In the genomic region with DNA sequence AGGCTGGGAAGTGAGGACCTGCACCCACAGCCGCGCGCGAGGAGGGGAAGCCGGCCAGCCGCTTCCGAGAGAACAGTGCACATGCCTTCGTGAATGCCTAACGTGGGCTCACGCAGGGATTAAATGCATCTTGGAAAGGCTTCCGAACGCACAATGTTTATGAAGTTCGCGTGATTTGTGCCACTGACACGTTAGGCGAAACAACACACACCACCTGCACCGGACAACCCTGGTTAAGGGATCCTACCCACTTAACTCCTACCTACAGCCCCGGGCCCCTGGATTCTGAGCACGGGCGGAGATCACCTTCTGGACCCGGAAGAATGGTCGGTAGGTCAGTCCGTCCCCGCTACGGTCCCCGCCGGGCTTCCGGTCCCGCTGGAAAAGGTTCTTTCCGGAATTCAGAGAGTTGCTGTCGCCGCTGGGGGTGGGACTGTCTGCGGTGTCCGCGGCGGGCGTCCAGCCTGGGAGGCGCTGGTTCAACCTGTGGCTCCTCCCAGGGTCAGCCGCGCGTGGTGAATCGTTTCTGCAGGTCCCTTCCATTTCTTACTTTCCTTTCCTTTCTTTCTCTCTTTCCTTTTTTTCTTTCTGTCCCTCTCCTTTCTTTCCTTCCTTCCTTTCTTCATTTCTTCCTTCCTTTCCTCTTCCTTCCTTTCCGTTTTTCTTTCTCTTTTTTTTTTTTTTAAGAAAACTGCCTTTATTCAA, we compare ENCODE assay signal across 1 cellular context.
TF ChIP-seq lines count a peak whose summit lies in the region.

A gene with protein sequence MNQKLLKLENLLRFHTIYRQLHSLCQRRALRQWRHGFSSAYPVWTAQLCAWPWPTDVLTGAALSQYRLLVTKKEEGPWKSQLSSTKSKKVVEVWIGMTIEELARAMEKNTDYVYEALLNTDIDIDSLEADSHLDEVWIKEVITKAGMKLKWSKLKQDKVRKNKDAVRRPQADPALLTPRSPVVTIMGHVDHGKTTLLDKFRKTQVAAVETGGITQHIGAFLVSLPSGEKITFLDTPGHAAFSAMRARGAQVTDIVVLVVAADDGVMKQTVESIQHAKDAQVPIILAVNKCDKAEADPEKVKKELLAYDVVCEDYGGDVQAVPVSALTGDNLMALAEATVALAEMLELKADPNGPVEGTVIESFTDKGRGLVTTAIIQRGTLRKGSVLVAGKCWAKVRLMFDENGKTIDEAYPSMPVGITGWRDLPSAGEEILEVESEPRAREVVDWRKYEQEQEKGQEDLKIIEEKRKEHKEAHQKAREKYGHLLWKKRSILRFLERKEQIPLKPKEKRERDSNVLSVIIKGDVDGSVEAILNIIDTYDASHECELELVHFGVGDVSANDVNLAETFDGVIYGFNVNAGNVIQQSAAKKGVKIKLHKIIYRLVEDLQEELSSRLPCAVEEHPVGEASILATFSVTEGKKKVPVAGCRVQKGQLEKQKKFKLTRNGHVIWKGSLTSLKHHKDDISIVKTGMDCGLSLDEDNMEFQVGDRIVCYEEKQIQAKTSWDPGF (minus strand): TSS at position 325 of the 705 bp plus-strand sequence. CDS start 5,373 bp downstream, outside the sequence.

TF ChIP-seq in HepG2, 621 proteins besides CTCF, POLR2A, EP300 and RAD21 (continued from another document and continues in another):
- TF ChIP-seq SIX1 (CRISPR knock-in tag; IDR thresholded peaks at IDR 0.05; ENCODE audit: borderline replicate concordance) (peak; percentile 81; the same call in 1 of the 2 replicates), RBM39 (IDR thresholded peaks at IDR 0.05; ENCODE audit: low read depth, low read length, poor library complexity, severe bottlenecking) (peak; percentile 99), MTERF4 (CRISPR knock-in tag; IDR thresholded peaks at IDR 0.05) (peak; percentile 61), ATM (IDR thresholded peaks at IDR 0.05; ENCODE audit: borderline replicate concordance) (no peak), ZNF136 (CRISPR knock-in tag; IDR thresholded peaks at IDR 0.05; ENCODE audit: low read depth) (peak; percentile 97), IKZF5 (CRISPR knock-in tag; IDR thresholded peaks at IDR 0.05) (peak; percentile 100), ZNF672 (CRISPR knock-in tag; IDR thresholded peaks at IDR 0.05) (no peak), MED1 (CRISPR knock-in tag; IDR thresholded peaks at IDR 0.05) (peak; percentile 95), ZNF160 (CRISPR knock-in tag; IDR thresholded peaks at IDR 0.05) (peak; percentile 80; the same call in 1 of the 2 replicates), KMT2A (CRISPR knock-in tag; IDR thresholded peaks at IDR 0.05) (peak; percentile 100), DR1 (CRISPR knock-in tag; IDR thresholded peaks at IDR 0.05) (peak; percentile 91; the same call in 1 of the 2 replicates), TRIM24 (CRISPR knock-in tag; IDR thresholded peaks at IDR 0.05) (no peak), ZNF292 (CRISPR knock-in tag; IDR thresholded peaks at IDR 0.05; ENCODE audit: borderline replicate concordance, low read depth) (peak; percentile 80), SMAD1 (CRISPR knock-in tag; IDR thresholded peaks at IDR 0.05; ENCODE audit: borderline replicate concordance, low read depth) (peak; percentile 99), BCL3 (CRISPR knock-in tag; IDR thresholded peaks at IDR 0.05) (peak; percentile 92), TBP (CRISPR knock-in tag; IDR thresholded peaks at IDR 0.05) (0 out of 2 replicates have a peak, but pooled peaks have one; percentile 26), ZNF335 (CRISPR knock-in tag; IDR thresholded peaks at IDR 0.05) (peak; percentile 97), SOX13 (IDR thresholded peaks at IDR 0.05) (no peak), SOX13 (CRISPR knock-in tag; conservative IDR thresholded peaks at IDR 0.05 in 1 of 2, IDR thresholded peaks at IDR 0.05 in 1 of 2) (peak in 1 of 2 experiments; percentile 77; a peak in 2 of 4 replicates), ZBTB1 (CRISPR knock-in tag; IDR thresholded peaks at IDR 0.05; ENCODE audit: borderline replicate concordance) (no peak), ETS1 (CRISPR knock-in tag; IDR thresholded peaks at IDR 0.05) (no peak; the same call in 1 of the 2 replicates), NKX3-1 (CRISPR knock-in tag; IDR thresholded peaks at IDR 0.05) (peak; percentile 95), ZMYM3 (CRISPR knock-in tag; IDR thresholded peaks at IDR 0.05) (peak; percentile 75), ZNF24 (IDR thresholded peaks at IDR 0.05) (peak; percentile 83), ZNF597 (CRISPR knock-in tag; IDR thresholded peaks at IDR 0.05) (no peak), TGIF2 (CRISPR knock-in tag; IDR thresholded peaks at IDR 0.05) (peak; percentile 93), RELA (CRISPR knock-in tag; IDR thresholded peaks at IDR 0.05) (peak; percentile 89; the same call in 1 of the 2 replicates), NR0B2 (CRISPR knock-in tag; IDR thresholded peaks at IDR 0.05) (peak; percentile 36; the same call in 1 of the 2 replicates), ZZZ3 (CRISPR knock-in tag; IDR thresholded peaks at IDR 0.05; ENCODE audit: borderline replicate concordance) (peak; percentile 96; the same call in 1 of the 2 replicates), GATAD1 (CRISPR knock-in tag; IDR thresholded peaks at IDR 0.05) (peak; percentile 99)
- TF ChIP-seq, protein P1, sequence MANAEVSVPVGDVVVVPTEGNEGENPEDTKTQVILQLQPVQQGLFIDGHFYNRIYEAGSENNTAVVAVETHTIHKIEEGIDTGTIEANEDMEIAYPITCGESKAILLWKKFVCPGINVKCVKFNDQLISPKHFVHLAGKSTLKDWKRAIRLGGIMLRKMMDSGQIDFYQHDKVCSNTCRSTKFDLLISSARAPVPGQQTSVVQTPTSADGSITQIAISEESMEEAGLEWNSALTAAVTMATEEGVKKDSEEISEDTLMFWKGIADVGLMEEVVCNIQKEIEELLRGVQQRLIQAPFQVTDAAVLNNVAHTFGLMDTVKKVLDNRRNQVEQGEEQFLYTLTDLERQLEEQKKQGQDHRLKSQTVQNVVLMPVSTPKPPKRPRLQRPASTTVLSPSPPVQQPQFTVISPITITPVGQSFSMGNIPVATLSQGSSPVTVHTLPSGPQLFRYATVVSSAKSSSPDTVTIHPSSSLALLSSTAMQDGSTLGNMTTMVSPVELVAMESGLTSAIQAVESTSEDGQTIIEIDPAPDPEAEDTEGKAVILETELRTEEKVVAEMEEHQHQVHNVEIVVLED (CRISPR knock-in tag; IDR thresholded peaks at IDR 0.05; ENCODE audit: borderline replicate concordance), result peak; percentile 87; the same call in 1 of the 2 replicates
- TF ChIP-seq, protein P2, sequence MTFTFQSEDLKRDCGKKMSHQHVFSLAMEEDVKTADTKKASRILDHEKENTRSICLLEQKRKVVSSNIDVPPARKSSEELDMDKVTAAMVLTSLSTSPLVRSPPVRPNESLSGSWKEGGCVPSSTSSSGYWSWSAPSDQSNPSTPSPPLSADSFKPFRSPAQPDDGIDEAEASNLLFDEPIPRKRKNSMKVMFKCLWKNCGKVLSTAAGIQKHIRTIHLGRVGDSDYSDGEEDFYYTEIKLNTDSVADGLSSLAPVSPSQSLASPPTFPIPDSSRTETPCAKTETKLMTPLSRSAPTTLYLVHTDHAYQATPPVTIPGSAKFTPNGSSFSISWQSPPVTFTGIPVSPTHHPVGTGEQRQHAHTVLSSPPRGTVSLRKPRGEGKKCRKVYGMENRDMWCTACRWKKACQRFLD (CRISPR knock-in tag; IDR thresholded peaks at IDR 0.05; ENCODE audit: borderline replicate concordance), result peak; percentile 80
- TF ChIP-seq, protein P3, sequence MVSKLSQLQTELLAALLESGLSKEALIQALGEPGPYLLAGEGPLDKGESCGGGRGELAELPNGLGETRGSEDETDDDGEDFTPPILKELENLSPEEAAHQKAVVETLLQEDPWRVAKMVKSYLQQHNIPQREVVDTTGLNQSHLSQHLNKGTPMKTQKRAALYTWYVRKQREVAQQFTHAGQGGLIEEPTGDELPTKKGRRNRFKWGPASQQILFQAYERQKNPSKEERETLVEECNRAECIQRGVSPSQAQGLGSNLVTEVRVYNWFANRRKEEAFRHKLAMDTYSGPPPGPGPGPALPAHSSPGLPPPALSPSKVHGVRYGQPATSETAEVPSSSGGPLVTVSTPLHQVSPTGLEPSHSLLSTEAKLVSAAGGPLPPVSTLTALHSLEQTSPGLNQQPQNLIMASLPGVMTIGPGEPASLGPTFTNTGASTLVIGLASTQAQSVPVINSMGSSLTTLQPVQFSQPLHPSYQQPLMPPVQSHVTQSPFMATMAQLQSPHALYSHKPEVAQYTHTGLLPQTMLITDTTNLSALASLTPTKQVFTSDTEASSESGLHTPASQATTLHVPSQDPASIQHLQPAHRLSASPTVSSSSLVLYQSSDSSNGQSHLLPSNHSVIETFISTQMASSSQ (IDR thresholded peaks at IDR 0.05; ENCODE audit: low read depth), result no peak; the same call in 1 of the 2 replicates
- TF ChIP-seq, protein P3 (CRISPR knock-in tag; IDR thresholded peaks at IDR 0.05; ENCODE audit: borderline replicate concordance), result peak; percentile 90
- TF ChIP-seq, protein P4, sequence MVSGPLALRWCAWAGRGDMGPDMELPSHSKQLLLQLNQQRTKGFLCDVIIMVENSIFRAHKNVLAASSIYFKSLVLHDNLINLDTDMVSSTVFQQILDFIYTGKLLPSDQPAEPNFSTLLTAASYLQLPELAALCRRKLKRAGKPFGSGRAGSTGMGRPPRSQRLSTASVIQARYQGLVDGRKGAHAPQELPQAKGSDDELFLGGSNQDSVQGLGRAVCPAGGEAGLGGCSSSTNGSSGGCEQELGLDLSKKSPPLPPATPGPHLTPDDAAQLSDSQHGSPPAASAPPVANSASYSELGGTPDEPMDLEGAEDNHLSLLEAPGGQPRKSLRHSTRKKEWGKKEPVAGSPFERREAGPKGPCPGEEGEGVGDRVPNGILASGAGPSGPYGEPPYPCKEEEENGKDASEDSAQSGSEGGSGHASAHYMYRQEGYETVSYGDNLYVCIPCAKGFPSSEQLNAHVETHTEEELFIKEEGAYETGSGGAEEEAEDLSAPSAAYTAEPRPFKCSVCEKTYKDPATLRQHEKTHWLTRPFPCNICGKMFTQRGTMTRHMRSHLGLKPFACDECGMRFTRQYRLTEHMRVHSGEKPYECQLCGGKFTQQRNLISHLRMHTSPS (CRISPR knock-in tag; IDR thresholded peaks at IDR 0.05; ENCODE audit: low read depth), result no peak
